ENCODE assay signal across 8 cellular contexts in the genomic region with DNA sequence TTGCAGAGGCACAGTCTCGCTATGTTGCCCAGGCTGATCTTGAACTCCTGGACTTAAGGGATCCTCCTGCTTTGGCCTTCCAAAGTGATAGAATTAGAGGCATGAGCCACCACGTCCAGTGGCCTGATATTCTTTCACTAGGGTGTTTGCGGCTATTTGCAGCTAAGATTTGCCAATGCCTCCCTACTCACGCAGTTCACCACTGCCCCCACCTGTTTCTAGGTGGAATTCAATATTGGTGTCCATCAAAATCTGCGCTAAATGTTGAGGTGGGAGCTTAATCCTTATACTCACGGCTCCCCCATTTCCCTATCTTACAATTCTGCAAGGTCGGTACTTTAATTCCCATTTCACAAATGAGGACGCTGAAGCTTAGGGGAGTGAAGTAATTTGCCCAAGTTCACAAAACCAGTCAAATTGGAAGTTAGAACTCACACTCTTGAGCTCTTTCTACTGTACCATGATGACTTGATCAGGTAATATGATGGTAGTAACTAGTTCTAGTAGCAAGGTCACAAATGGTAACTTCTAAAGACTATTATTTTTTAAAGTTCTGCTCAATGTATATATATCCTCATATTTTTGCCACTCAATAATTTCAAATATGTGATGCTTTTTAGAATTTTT. TPM values are rescaled to one million over a fixed set of nuclear protein-coding genes. Genes with fewer than 3 reads are reported as not detected.
DNase-seq lines count a peak whose midpoint lies in the region; ATAC-seq and TF ChIP-seq lines count a peak whose summit lies in the region.

No MANE protein-coding gene starts in this region.

- no peaks in the 10 kb centered on the region for H4K20me1 ChIP-seq in DOHH2 (ENCODE audit: control insufficient read depth, insufficient read depth, low read depth, low read length)

- no peak overlapping the region for H3K4me3 ChIP-seq in DOHH2 (ENCODE audit: low read length)
- H3K4me3 ChIP-seq in stomach: no peak overlapping the region
- no peak overlapping the region for H3K4me3 ChIP-seq in vagina

- DNase-seq in OCI-M1 (lab: John Stamatoyannopoulos, UW): peak; percentile 58
- DNase-seq in foreskin keratinocyte: no peak
- peak; percentile 44 for DNase-seq in stomach
- no peak for DNase-seq in T-helper 9 cell
- no peak for DNase-seq in vagina (ENCODE audit: extremely low spot score in 2 of 2)

- H3K4me1 ChIP-seq in DOHH2 (ENCODE audit: control insufficient read depth, low read length) (no peaks in the 10 kb centered on the region), foreskin keratinocyte (no peaks in the 10 kb centered on the region), stomach (no peaks in the 10 kb centered on the region), vagina (no peaks in the 10 kb centered on the region)

- intact Hi-C loops in stomach (cut with DNase I; ENCODE audit: low total_unique reads) (no loop called here), vagina (cut with DNase I) (no loop called here)

- no peak for TF ChIP-seq POLR2A in stomach (IDR thresholded peaks at IDR 0.05)
- no peak for TF ChIP-seq POLR2A in vagina (IDR thresholded peaks at IDR 0.05)

- H3K36me3 ChIP-seq in DOHH2 (ENCODE audit: control insufficient read depth, low read length) (no peaks in the 10 kb centered on the region), stomach (no peaks in the 10 kb centered on the region), vagina (no peaks in the 10 kb centered on the region)

- TF ChIP-seq CTCF in DOHH2 (IDR thresholded peaks at IDR 0.05; ENCODE audit: low read depth, low read length, poor library complexity, severe bottlenecking) (peak; percentile 44), foreskin keratinocyte (conservative IDR thresholded peaks at IDR 0.05) (peak; percentile 54), stomach (IDR thresholded peaks at IDR 0.05) (peak in 5 of 7 experiments; percentile 22 to 56 (median 30)), vagina (IDR thresholded peaks at IDR 0.05) (peak in 1 of 3 experiments; percentile 17)

- 19 to 31% (median 24%) methylated on average over 8 of the region's 8 CpGs for WGBS in stomach, 5 donors

- no peaks in the 10 kb centered on the region for H3K9me3 ChIP-seq in DOHH2 (ENCODE audit: control insufficient read depth, insufficient read depth, low read length)
- no peaks in the 10 kb centered on the region for H3K9me3 ChIP-seq in stomach
- no peaks in the 10 kb centered on the region for H3K9me3 ChIP-seq in vagina

- no peaks in the 10 kb centered on the region for H3K79me2 ChIP-seq in DOHH2 (ENCODE audit: control insufficient read depth, low read length)

- no peak overlapping the region for H3K4me2 ChIP-seq in DOHH2 (ENCODE audit: low read length)

- ATAC-seq in HG03159 (IDR thresholded peaks at IDR 0.05; ENCODE audit: unreplicated experiment) (peak; percentile 53), foreskin keratinocyte (no peak), GM19395 (IDR thresholded peaks at IDR 0.05; ENCODE audit: unreplicated experiment) (no peak)

- TF ChIP-seq EP300 in stomach (IDR thresholded peaks at IDR 0.05): no peak

- H3K27ac ChIP-seq in DOHH2 (ENCODE audit: low read depth, low read length) (no peak overlapping the region), foreskin keratinocyte (no peak overlapping the region), stomach (no peak overlapping the region), vagina (no peak overlapping the region)

- peaks cover 17% of the 10 kb centered on the region for H3K27me3 ChIP-seq in DOHH2 (ENCODE audit: control insufficient read depth, low read length)
- H3K27me3 ChIP-seq in foreskin keratinocyte: peaks cover 17% of the 10 kb centered on the region
- H3K27me3 ChIP-seq in stomach: peaks cover 0 to 6% (median 0%) of the 10 kb centered on the region in 3 donors
- H3K27me3 ChIP-seq in vagina: no peaks in the 10 kb centered on the region

- no peaks in the 10 kb centered on the region for H3K9me2 ChIP-seq in DOHH2 (replicated peaks; ENCODE audit: control insufficient read depth, low read length)

- no peaks in the 10 kb centered on the region for H3F3A ChIP-seq in DOHH2 (ENCODE audit: control insufficient read depth, insufficient read depth)

RNA-seq across cellular contexts. Expression of a gene that starts 22.1 kb away (rescaled TPM):
- total RNA-seq in foreskin keratinocyte (not detected in 2 replicates), stomach (not detected), vagina (3.2 TPM)
- polyA plus RNA-seq in foreskin keratinocyte (not detected in 2 replicates), stomach (not detected)

RNA-seq across cellular contexts. Expression of a gene that starts 27.3 kb away (rescaled TPM):
- not detected in 2 replicates for total RNA-seq in foreskin keratinocyte
- 0.06 TPM in 1 of 2 replicates, not detected in the other for polyA plus RNA-seq in foreskin keratinocyte
- total RNA-seq in stomach: 10 to 100 TPM in 1 of 5 donors, 1 to 10 TPM in 1, under 1 TPM in 1, not detected in 2; 0.89 to 10.6 (median 7.8) TPM
- polyA plus RNA-seq in stomach: 1 to 10 TPM in 2 of 3 donors, under 1 TPM in 1; 0.61 to 3.2 (median 1.6) TPM
- 24.8 TPM for total RNA-seq in vagina

Comparison
In these comparisons a context has a peak if more than half of its experiments do, and no peak if none do; other contexts are left out.
1. DNase-seq: peak in OCI-M1 (single experiment) and stomach (single experiment); none in foreskin keratinocyte (0 of 2), T-helper 9 cell (single experiment) and vagina (0 of 2).